Comparison of ENCODE assay signal across 16 cellular contexts in the genomic region with DNA sequence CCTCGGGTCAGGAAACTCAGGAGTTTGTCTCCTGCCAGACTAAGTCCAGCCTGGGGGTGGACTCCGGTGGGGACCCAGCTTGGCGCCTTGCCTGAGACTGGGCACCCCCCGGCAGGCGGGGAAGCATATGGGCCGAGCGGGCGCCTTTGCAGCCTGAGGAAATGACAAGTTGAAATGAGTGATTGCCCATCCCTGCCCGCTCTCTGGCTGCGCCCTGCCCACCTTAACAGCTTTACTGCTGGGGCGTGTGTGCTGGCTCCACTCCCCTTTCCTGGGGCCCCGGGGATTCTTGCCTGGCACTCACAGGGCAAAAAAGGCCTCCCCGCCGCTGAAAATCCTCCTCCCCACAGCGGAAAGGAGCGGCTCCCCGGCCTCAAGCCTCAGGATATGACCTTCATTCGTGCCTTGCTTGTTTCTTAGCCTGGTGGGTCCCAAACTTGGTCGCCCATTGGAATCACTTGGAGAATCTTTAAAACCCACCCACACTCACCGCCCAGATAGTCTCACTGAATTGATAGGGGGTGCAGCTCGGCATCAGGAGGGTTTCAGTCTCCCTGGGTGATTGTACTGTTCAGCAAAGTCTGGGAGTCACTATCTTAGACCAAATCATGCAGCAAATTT. TPM values are rescaled to one million over a fixed set of nuclear protein-coding genes. Genes with fewer than 3 reads are reported as not detected.
DNase-seq lines count a peak whose midpoint lies in the region; ATAC-seq, FAIRE-seq and TF ChIP-seq lines count a peak whose summit lies in the region.
"Had no signal": no experiment of that assay in that cellular context is flagged by ENCODE, and none has a peak within 500 bp of the region (broad histone marks: within the 10 kb centered on the region; RNA-seq: fewer than 3 reads in every experiment).

No MANE protein-coding gene starts in this region.

- POLR2A ChIA-PET in activated CD4-positive, alpha-beta T cell treated with anti-CD3 and anti-CD28 coated beads for 36 hours (lab: Charles Lee): no interaction called here
- POLR2A ChIA-PET in H1 (lab: Charles Lee; ENCODE audit: partially characterized antibody): interaction anchor here (0.6 to 1.6 kb wide), 4 partner anchors 10 to 476 kb away, joined by 3 to 4 read pairs (median 3); no protein-coding TSS in a partner anchor

- 0 out of 2 replicates have a peak overlapping the region, but pooled peaks have one; percentile 5 for H2BK5ac ChIP-seq in H1 (ENCODE audit: low read depth, low read length)

- H3K9ac ChIP-seq in H1 (replicated peaks in 1 of 4; ENCODE audit: extremely low read depth in 1 of 4, low read depth in 3 of 4, low read length in 3 of 4) (no peak overlapping the region; a peak in 1 of 7 replicates), mucosa of rectum (ENCODE audit: low read depth in 1 of 2, low read length in 2 of 2) (peak overlapping the region; percentile 71 to 81)

- no peak for TF ChIP-seq EP300 in H1 (IDR thresholded peaks at IDR 0.05; ENCODE audit: borderline replicate concordance in 1 of 2, low read depth in 2 of 2, low read length in 2 of 2)
- TF ChIP-seq EP300 in transverse colon (IDR thresholded peaks at IDR 0.05; ENCODE audit: low read depth): no peak

- H3K23me2 ChIP-seq in H1 (ENCODE audit: low read depth, low read length): peaks cover 11% of the 10 kb centered on the region; the same call in 1 of the 2 replicates

- peaks cover 3 to 36% (median 23%) of the 10 kb centered on the region in 4 experiments; a peak in 6 of 7 replicates for H3K27me3 ChIP-seq in H1 (replicated peaks in 1 of 4; ENCODE audit: control insufficient read depth in 3 of 4, extremely low read depth in 1 of 4, insufficient read depth in 3 of 4, low read length in 3 of 4)
- H3K27me3 ChIP-seq in mucosa of rectum (ENCODE audit: control insufficient read depth in 2 of 2, insufficient read depth in 2 of 2, low read length in 2 of 2): peaks cover 0 to 3% of the 10 kb centered on the region in 2 donors
- H3K27me3 ChIP-seq in transverse colon: peaks cover 20% of the 10 kb centered on the region

- WGBS in H1 (ENCODE audit: extremely low coverage in 1 of 2, insufficient coverage in 1 of 2, insufficient read length in 1 of 2, insufficient replicate concordance in 2 of 2, low coverage in 1 of 2, low lambda C conversion rate in 2 of 2, missing lambda C conversion rate in 1 of 2), 2 experiments: 52% methylated on average over 21 of the region's 21 CpGs; no CpG with 5 or more reads in 1 of the 2 experiments
- WGBS in transverse colon (ENCODE audit: low coverage in 1 of 2), 2 donors: 16 to 33% methylated on average over 9 to 15 of the region's 21 CpGs

- no peaks in the 10 kb centered on the region for H3K9me3 ChIP-seq in H1 (ENCODE audit: insufficient read depth in 2 of 2, low read depth in 1 of 2, low read length in 1 of 2)
- H3K9me3 ChIP-seq in mucosa of rectum (ENCODE audit: control insufficient read depth in 2 of 2, low read length in 2 of 2): no peaks in the 10 kb centered on the region
- no peaks in the 10 kb centered on the region for H3K9me3 ChIP-seq in transverse colon
- H3K9me3 ChIP-seq: A549 had no signal

- intact Hi-C loops in activated CD4-positive, alpha-beta T cell treated with anti-CD3 and anti-CD28 coated beads for 36 hours (cut with DNase I, micrococcal nuclease): no loop called here
- intact Hi-C loops in transverse colon (cut with DNase I; ENCODE audit: low total_unique reads): no loop called here

- H4K5ac ChIP-seq in H1 (ENCODE audit: insufficient read length, low read depth, low read length): no peak overlapping the region

- DNase-seq in activated CD4-positive, alpha-beta T cell treated with anti-CD3 and anti-CD28 coated beads for 36 hours: peak; percentile 16
- no peak for DNase-seq in activated CD4-positive, alpha-beta T cell treated with anti-CD3 and anti-CD28 coated beads, Interleukin-2, amount 50 U/mL, for 48 hours
- no peak for DNase-seq in H1 (ENCODE audit: low read depth in 1 of 2, low spot score in 2 of 2)
- DNase-seq in transverse colon: peak; percentile 86
- no peak for DNase-seq in HuH-7.5 (ENCODE audit: low spot score)
- no peak for DNase-seq in C1 segment of cervical spinal cord (lab: John Stamatoyannopoulos, UW)
- DNase-seq: activated T-cell treated with anti-CD3 and anti-CD28 coated beads, Interleukin-2, amount 50 U/mL, for 72 hours; NCI-H1417 treated with DMSO at 0.1 percent for 48 hours; substantia nigra had no signal

- H3K36me3 ChIP-seq in H1 (ENCODE audit: control insufficient read depth in 2 of 4, insufficient read depth in 4 of 4, low read length in 3 of 4): no peaks in the 10 kb centered on the region
- peaks cover 4 to 5% of the 10 kb centered on the region in 2 donors for H3K36me3 ChIP-seq in mucosa of rectum (ENCODE audit: control insufficient read depth in 2 of 2, insufficient read depth in 2 of 2, low read length in 2 of 2)
- no peaks in the 10 kb centered on the region for H3K36me3 ChIP-seq in transverse colon

- no peaks in the 10 kb centered on the region for H3K79me2 ChIP-seq in H1 (ENCODE audit: control insufficient read depth in 1 of 2, insufficient read depth in 2 of 2, low read length in 2 of 2)

- H2BK15ac ChIP-seq in H1 (ENCODE audit: low read length): no peak overlapping the region

- in situ Hi-C loops in transverse colon (cut with MboI; ENCODE audit: low pct_ligation_motif_present in 1 of 4, low pct_unique_long_range_greater_than_20kb in 1 of 4, low sequenced_read_pairs in 3 of 4): no loop called here

- H3K36me3 Mint-ChIP-seq in activated CD4-positive, alpha-beta T cell treated with anti-CD3 and anti-CD28 coated beads for 36 hours (ENCODE audit: low read depth): no peaks in the 10 kb centered on the region

- peaks cover 23% of the 10 kb centered on the region for H3K27me3 Mint-ChIP-seq in activated CD4-positive, alpha-beta T cell treated with anti-CD3 and anti-CD28 coated beads for 36 hours

- TF ChIP-seq POLR2A in H1 (IDR thresholded peaks at IDR 0.05; ENCODE audit: control extremely low read depth in 1 of 2, low read depth in 2 of 2, low read length in 2 of 2): no peak
- peak; percentile 74 for TF ChIP-seq POLR2A in transverse colon (IDR thresholded peaks at IDR 0.05)

- no peak overlapping the region for H2AFZ ChIP-seq in H1 (ENCODE audit: low read length)

- 0 out of 2 replicates have a peak overlapping the region, but pooled peaks have one; percentile 11 for H2BK20ac ChIP-seq in H1 (ENCODE audit: low read length)

- H4K8ac ChIP-seq in H1 (ENCODE audit: extremely low read depth, insufficient read depth, low read length): no peak overlapping the region

- peak overlapping the region; percentile 56 to 78 for H3K4me2 ChIP-seq in H1 (ENCODE audit: insufficient read depth in 1 of 2, low read depth in 2 of 2, low read length in 2 of 2)

- no peak overlapping the region for H2BK12ac ChIP-seq in H1 (ENCODE audit: low read depth, low read length)

- H3K27ac ChIP-seq in H1 (ENCODE audit: low read depth, low read length) (no peak overlapping the region), mucosa of rectum (ENCODE audit: low read depth in 2 of 2, low read length in 2 of 2) (peak overlapping the region; percentile 82 to 94), transverse colon (peak overlapping the region; percentile 77 to 87 (median 82))
- H3K27ac ChIP-seq: A549 had no signal

- 0 out of 2 replicates have a peak, but pooled peaks cover 2% of the 10 kb centered on the region for H3K79me1 ChIP-seq in H1 (ENCODE audit: low read depth, low read length)

- no peak overlapping the region for H3K18ac ChIP-seq in H1 (ENCODE audit: extremely low read depth, low read length)

- H3K9me3 Mint-ChIP-seq in activated CD4-positive, alpha-beta T cell treated with anti-CD3 and anti-CD28 coated beads for 36 hours (ENCODE audit: low read depth): no peaks in the 10 kb centered on the region
- H3K9me3 Mint-ChIP-seq: activated T-cell treated with anti-CD3 and anti-CD28 coated beads, Interleukin-2, amount 50 U/mL, for 72 hours had no signal

- TF ChIP-seq CTCF in H1 (IDR thresholded peaks at IDR 0.05; ENCODE audit: control extremely low read depth in 1 of 3, insufficient read depth in 1 of 3, low read depth in 1 of 3, low read length in 3 of 3) (no peak), transverse colon (IDR thresholded peaks at IDR 0.05) (no peak)

- no peak overlapping the region for H3K14ac ChIP-seq in H1 (ENCODE audit: insufficient read length)

- no peak overlapping the region for H3K4ac ChIP-seq in H1 (replicated peaks; ENCODE audit: insufficient read length, low read depth, low read length)

- ATAC-seq in activated CD4-positive, alpha-beta T cell treated with anti-CD3 and anti-CD28 coated beads for 36 hours: no peak
- ATAC-seq in GM21390 (IDR thresholded peaks at IDR 0.05; ENCODE audit: unreplicated experiment): no peak
- ATAC-seq: activated T-cell treated with anti-CD3 and anti-CD28 coated beads, Interleukin-2, amount 50 U/mL, for 72 hours had no signal

- H3K56ac ChIP-seq in H1 (replicated peaks; ENCODE audit: insufficient read length, low read depth, low read length): no peak overlapping the region

- no peak overlapping the region for H3K4me3 Mint-ChIP-seq in activated CD4-positive, alpha-beta T cell treated with anti-CD3 and anti-CD28 coated beads for 36 hours

- no peak for FAIRE-seq in H1 (lab: Jason Lieb, UNC)
- FAIRE-seq: A549, G401.6, HTR-8/SVneo had no signal

- H2AK5ac ChIP-seq in H1 (ENCODE audit: low read depth, low read length): no peak overlapping the region

- no peaks in the 10 kb centered on the region for H3K4me1 Mint-ChIP-seq in activated CD4-positive, alpha-beta T cell treated with anti-CD3 and anti-CD28 coated beads for 36 hours

- peak overlapping the region in 3 of 4 experiments; percentile 18 to 60 (median 23); a peak in 5 of 8 replicates for H3K4me3 ChIP-seq in H1 (ENCODE audit: extremely low read depth in 1 of 4, insufficient read depth in 2 of 4, low read depth in 3 of 4, low read length in 4 of 4)
- peak overlapping the region; percentile 76 to 81 for H3K4me3 ChIP-seq in mucosa of rectum (ENCODE audit: low read length in 2 of 2)
- H3K4me3 ChIP-seq in transverse colon: peak overlapping the region in 3 of 4 donors; percentile 45 to 69 (median 53)

- CTCF ChIA-PET in activated CD4-positive, alpha-beta T cell treated with anti-CD3 and anti-CD28 coated beads for 36 hours (lab: Charles Lee): no interaction called here
- CTCF ChIA-PET in H1 (lab: Charles Lee; ENCODE audit: partially characterized antibody): interaction anchor here (0.5 to 1.6 kb wide), 5 partner anchors 259 to 656 kb away, joined by 3 to 4 read pairs (median 3); no protein-coding TSS in a partner anchor

- no peak overlapping the region for H4K91ac ChIP-seq in H1 (replicated peaks; ENCODE audit: insufficient read length, low read length)

- no peak overlapping the region for H2BK120ac ChIP-seq in H1 (replicated peaks; ENCODE audit: low read depth, low read length)

- no peak overlapping the region for H3K27ac Mint-ChIP-seq in activated CD4-positive, alpha-beta T cell treated with anti-CD3 and anti-CD28 coated beads for 36 hours
- H3K27ac Mint-ChIP-seq: activated T-cell treated with anti-CD3 and anti-CD28 coated beads, Interleukin-2, amount 50 U/mL, for 72 hours had no signal

- H3K4me1 ChIP-seq in H1 (replicated peaks in 1 of 4; ENCODE audit: control insufficient read depth in 3 of 4, insufficient read depth in 4 of 4, low read length in 3 of 4) (peaks cover 3 to 23% (median 16%) of the 10 kb centered on the region in 4 experiments), mucosa of rectum (ENCODE audit: control insufficient read depth in 2 of 2, insufficient read depth in 2 of 2, low read length in 2 of 2) (peaks cover 2 to 28% of the 10 kb centered on the region in 2 donors), transverse colon (peaks cover 4 to 38% (median 18%) of the 10 kb centered on the region in 4 donors)

- H3K23ac ChIP-seq in H1 (ENCODE audit: insufficient read length): no peak overlapping the region

- peaks cover 2% of the 10 kb centered on the region in 2 experiments for H4K20me1 ChIP-seq in H1 (replicated peaks in 1 of 2; ENCODE audit: control insufficient read depth in 1 of 2, insufficient read depth in 2 of 2, low read length in 2 of 2)

- TF ChIP-seq RAD21 in H1 (IDR thresholded peaks at IDR 0.05 in 1 of 2, conservative IDR thresholded peaks at IDR 0.05 in 1 of 2; ENCODE audit: low read depth in 2 of 2, low read length in 2 of 2): no peak

RNA-seq across cellular contexts. Expression of gene RFLNA, which starts 1.5 kb away (rescaled TPM):
- not detected for total RNA-seq in activated CD4-positive, alpha-beta T cell treated with anti-CD3 and anti-CD28 coated beads for 36 hours
- total RNA-seq in H1 (2021; fragmentation: NEBNext Ultra II Directional; extraction: Animal tissue kit (Norgen Biotek cat#: 25700)): 6.4 and 8.1 TPM in 2 replicates
- polyA plus RNA-seq in H1 (2011; rRNA removed): 6.6 and 9.3 TPM in 2 replicates
- 6.2 TPM for polyA plus RNA-seq in H1 (2011; cell fraction: cytosol; rRNA removed)
- 12.7 TPM for polyA plus RNA-seq in H1 (2011; cell fraction: nucleus; rRNA removed)
- 4.3 to 7.5 TPM (median 7.1 TPM) in 4 replicates for polyA plus RNA-seq in H1 (2012, experiment 1 of 2)
- polyA plus RNA-seq in H1 (2012, experiment 2 of 2): 5.4 TPM
- polyA plus RNA-seq in H1 (2013, experiment 1 of 2): 3.6 TPM
- 2.4 TPM for polyA plus RNA-seq in H1 (2013, experiment 2 of 2)
- 4.4 and 6.3 TPM in 2 replicates for polyA minus RNA-seq in H1 (2011; rRNA and poly(A)+ RNA removed)
- 5.9 TPM for polyA minus RNA-seq in H1 (2011; cell fraction: cytosol; rRNA and poly(A)+ RNA removed)
- polyA minus RNA-seq in H1 (2011; cell fraction: nucleus; rRNA and poly(A)+ RNA removed): 8.8 TPM
- 10 to 100 TPM; 19.1 to 53.8 (median 30.7) TPM for total RNA-seq in transverse colon
- total RNA-seq: activated T-cell treated with anti-CD3 and anti-CD28 coated beads, Interleukin-2, amount 50 U/mL, for 72 hours; cardiac septum; SK-MEL-5 had no signal
- polyA plus RNA-seq: A549 had no signal

Comparison
In these comparisons a context has a peak if more than half of its experiments do, and no peak if none do; other contexts are left out.
1. DNase-seq: peak in activated CD4-positive, alpha-beta T cell treated with anti-CD3 and anti-CD28 coated beads for 36 hours (single experiment) and transverse colon (single experiment); none in activated CD4-positive, alpha-beta T cell treated with anti-CD3 and anti-CD28 coated beads, Interleukin-2, amount 50 U/mL, for 48 hours (0 of 2), H1 (0 of 2), HuH-7.5 (single experiment) and C1 segment of cervical spinal cord (0 of 14).
2. H3K4me3 ChIP-seq: peak in every context shown above with its lines; median percentile 78 in mucosa of rectum; 53 in transverse colon; 23 in H1.
3. H3K9ac ChIP-seq: peak in mucosa of rectum (2 of 2); none in H1 (0 of 4).